16 cellular contexts compared by ENCODE assay signal in the genomic region with DNA sequence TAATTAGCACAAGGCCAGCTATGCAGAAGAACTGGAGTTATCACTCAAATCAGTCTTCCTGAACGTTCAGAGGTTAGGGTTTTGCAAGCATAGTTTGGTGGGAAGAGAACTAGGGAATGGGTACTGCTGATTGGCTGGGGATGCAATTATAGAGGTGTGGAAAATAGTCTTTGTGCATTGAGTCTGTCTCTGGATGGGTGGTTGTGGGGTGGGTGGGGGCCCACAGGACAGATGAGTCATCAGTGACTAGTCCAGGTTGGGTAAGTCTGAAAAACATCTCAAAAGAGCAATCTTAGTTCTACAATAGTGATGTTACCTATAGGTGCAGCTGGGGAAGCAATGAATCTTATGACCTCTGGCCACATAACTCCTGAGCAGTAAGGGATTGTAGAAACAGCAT.
DNase-seq lines count a peak whose midpoint lies in the region; ATAC-seq, FAIRE-seq and TF ChIP-seq lines count a peak whose summit lies in the region.
"Had no signal": no experiment of that assay in that cellular context is flagged by ENCODE, and none has a peak within 500 bp of the region (broad histone marks: within the 10 kb centered on the region; RNA-seq: fewer than 3 reads in every experiment).

No MANE protein-coding gene starts in this region.

- POLR2A ChIA-PET in CD4-positive, alpha-beta T cell (lab: Charles Lee) = no interaction called here

- in situ Hi-C loops in gastrocnemius medialis (cut with MboI; ENCODE audit: low sequenced_read_pairs in 4 of 4) = no loop called here

- peak overlapping the region; percentile 15 for H3K27ac Mint-ChIP-seq in CD4-positive, alpha-beta T cell

- H3K36me3 Mint-ChIP-seq in CD4-positive, alpha-beta T cell (ENCODE audit: low read depth) = no peaks in the 10 kb centered on the region

- intact Hi-C loops in CD4-positive, alpha-beta T cell (cut with DNase I, micrococcal nuclease) = no loop called here
- intact Hi-C loops in gastrocnemius medialis (cut with DNase I; ENCODE audit: low total_unique reads) = no loop called here

- TF ChIP-seq POLR2A in gastrocnemius medialis (IDR thresholded peaks at IDR 0.05) = no peak

- ATAC-seq in CD4-positive, alpha-beta T cell (ENCODE audit: poor library complexity) = no peak
- ATAC-seq in foreskin keratinocyte (peak; percentile 52), gastrocnemius medialis (no peak)
- ATAC-seq: naive thymus-derived CD4-positive, alpha-beta T cell; right cardiac atrium had no signal

- H3K4me1 ChIP-seq in foreskin keratinocyte (peaks cover 33% of the 10 kb centered on the region), gastrocnemius medialis (no peaks in the 10 kb centered on the region)

- no peak overlapping the region for H3K4me3 ChIP-seq in gastrocnemius medialis

- H3K9me3 ChIP-seq in CD4-positive, alpha-beta T cell (ENCODE audit: control insufficient read depth, low read length) = no peaks in the 10 kb centered on the region
- no peaks in the 10 kb centered on the region for H3K9me3 ChIP-seq in gastrocnemius medialis

- no peak overlapping the region for H3K4me3 Mint-ChIP-seq in CD4-positive, alpha-beta T cell

- no peaks in the 10 kb centered on the region for H3K36me3 ChIP-seq in gastrocnemius medialis

- DNase-seq in A172 (ENCODE audit: low spot score) (peak; percentile 35), RCC 7860 (ENCODE audit: low spot score) (peak; percentile 40), foreskin keratinocyte (peak; percentile 83 to 92), gastrocnemius medialis (no peak), DMS79 treated with DMSO at 0.1 percent for 48 hours (lab: John Stamatoyannopoulos, UW) (no peak), GM19239 (ENCODE audit: insufficient read length, low spot score) (no peak)
- DNase-seq in CD4-positive, alpha-beta T cell = no peak
- DNase-seq: effector CD8-positive, alpha-beta T cell; glutamatergic neuron; naive thymus-derived CD4-positive, alpha-beta T cell; NCI-H1092; NCI-H510A; right cardiac atrium; SHP77 had no signal

- FAIRE-seq in RCC 7860 (lab: Jason Lieb, UNC) (no peak), GM19239 (lab: Jason Lieb, UNC) (no peak)
- FAIRE-seq: H54 had no signal

- CTCF ChIA-PET in CD4-positive, alpha-beta T cell (lab: Charles Lee) = no interaction called here

- H3K4me1 Mint-ChIP-seq in CD4-positive, alpha-beta T cell (ENCODE audit: low read depth) = peaks cover 40% of the 10 kb centered on the region

- no peaks in the 10 kb centered on the region for H3K9me3 Mint-ChIP-seq in CD4-positive, alpha-beta T cell

- H3K27me3 Mint-ChIP-seq in CD4-positive, alpha-beta T cell = no peaks in the 10 kb centered on the region
- H3K27me3 Mint-ChIP-seq: naive thymus-derived CD4-positive, alpha-beta T cell had no signal

- no peaks in the 10 kb centered on the region for H3K27me3 ChIP-seq in CD4-positive, alpha-beta T cell (ENCODE audit: control insufficient read depth, insufficient read depth, low read length)
- H3K27me3 ChIP-seq in foreskin keratinocyte (no peaks in the 10 kb centered on the region), gastrocnemius medialis (no peaks in the 10 kb centered on the region)

- no peak overlapping the region for H3K27ac ChIP-seq in CD4-positive, alpha-beta T cell (ENCODE audit: low read depth, low read length)
- H3K27ac ChIP-seq in foreskin keratinocyte (peak overlapping the region; percentile 63), gastrocnemius medialis (no peak overlapping the region)
- H3K27ac ChIP-seq: C4-2B had no signal

- TF ChIP-seq CTCF in CD4-positive, alpha-beta T cell (IDR thresholded peaks at IDR 0.05) = no peak
- TF ChIP-seq CTCF in foreskin keratinocyte (conservative IDR thresholded peaks at IDR 0.05) (no peak), gastrocnemius medialis (IDR thresholded peaks at IDR 0.05 in 4 of 5, conservative IDR thresholded peaks at IDR 0.05 in 1 of 5) (no peak)

Comparison
In these comparisons a context has a peak if more than half of its experiments do, and no peak if none do; other contexts are left out.
1. DNase-seq: peak in A172 (single experiment), RCC 7860 (single experiment) and foreskin keratinocyte (2 of 2); none in CD4-positive, alpha-beta T cell (0 of 10), gastrocnemius medialis (0 of 2), DMS79 treated with DMSO at 0.1 percent for 48 hours (single experiment) and GM19239 (single experiment).